ENCODE assay signal across 35 cellular contexts in genomic region chr9:35800530-35800929, GRCh38. TPM values are rescaled to one million over a fixed set of nuclear protein-coding genes. Genes with fewer than 3 reads are reported as not detected.
"Had no signal": no experiment of that assay in that cellular context is flagged by ENCODE, and none has a peak within 500 bp of the region (broad histone marks: within the 10 kb centered on the region; RNA-seq: fewer than 3 reads in every experiment).

No MANE protein-coding gene starts in this region.

- H3K4me1 ChIP-seq: colonic mucosa, pancreas had no signal

- H3K4me3 Mint-ChIP-seq: activated B cell treated with CpG ODN at 0.5 μM for 24 hours; activated CD8-positive, alpha-beta memory T cell treated with anti-CD3 and anti-CD28 coated beads, Interleukin-2, amount 10 ng/mL, durations not matched to agents 7 days and 5 days; activated CD8-positive, alpha-beta T cell treated with anti-CD3 and anti-CD28 coated beads, Interleukin-2, amount 10 ng/mL, durations not matched to agents 7 days and 5 days; activated naive CD4-positive, alpha-beta T cell treated with anti-CD3 and anti-CD28 coated beads, Interleukin-2, amount 10 ng/mL, durations not matched to agents 7 days and 5 days; activated naive CD8-positive, alpha-beta T cell treated with anti-CD3 and anti-CD28 coated beads, Interleukin-2, amount 10 ng/mL, durations not matched to agents 7 days and 5 days; brain; effector memory CD8-positive, alpha-beta T cell; nephron progenitor cell; stimulated activated naive CD8-positive, alpha-beta T cell treated with anti-CD3 and anti-CD28 coated beads, Interleukin-15, Interleukin-2, amounts not matched to agents 100 ng/mL and 50 ng/mL, for 24 hours; T-cell; T-helper 2 cell treated with Interferon-gamma antibody and Interleukin-4, amounts not matched to agents 5 μg/mL and 100 μg/mL, for 36 hours had no signal

- H3K9me3 Mint-ChIP-seq: activated B cell treated with CpG ODN at 0.5 μM for 24 hours; activated naive CD4-positive, alpha-beta T cell treated with anti-CD3 and anti-CD28 coated beads, Interleukin-2, amount 10 ng/mL, durations not matched to agents 7 days and 5 days; activated naive CD8-positive, alpha-beta T cell treated with anti-CD3 and anti-CD28 coated beads, Interleukin-2, amount 10 ng/mL, durations not matched to agents 7 days and 5 days; brain; effector memory CD8-positive, alpha-beta T cell; naive B cell; nephron progenitor cell; stimulated activated naive CD8-positive, alpha-beta T cell treated with anti-CD3 and anti-CD28 coated beads, Interleukin-15, Interleukin-2, amounts not matched to agents 100 ng/mL and 50 ng/mL, for 24 hours; T-cell; T-helper 2 cell treated with Interferon-gamma antibody and Interleukin-4, amounts not matched to agents 5 μg/mL and 100 μg/mL, for 36 hours had no signal

- H3K4me3 ChIP-seq: ascending aorta, cardiac muscle cell, colonic mucosa, dorsolateral prefrontal cortex, pancreas, psoas muscle, sigmoid colon, thoracic aorta, upper lobe of left lung had no signal

- H3K27ac Mint-ChIP-seq: activated B cell treated with CpG ODN at 0.5 μM for 24 hours; activated CD8-positive, alpha-beta memory T cell treated with anti-CD3 and anti-CD28 coated beads, Interleukin-2, amount 10 ng/mL, durations not matched to agents 7 days and 5 days; activated CD8-positive, alpha-beta T cell treated with anti-CD3 and anti-CD28 coated beads, Interleukin-2, amount 10 ng/mL, durations not matched to agents 7 days and 5 days; activated naive CD4-positive, alpha-beta T cell treated with anti-CD3 and anti-CD28 coated beads, Interleukin-2, amount 10 ng/mL, durations not matched to agents 7 days and 5 days; activated naive CD8-positive, alpha-beta T cell treated with anti-CD3 and anti-CD28 coated beads, Interleukin-2, amount 10 ng/mL, durations not matched to agents 7 days and 5 days; brain; stimulated activated naive CD8-positive, alpha-beta T cell treated with anti-CD3 and anti-CD28 coated beads, Interleukin-15, Interleukin-2, amounts not matched to agents 100 ng/mL and 50 ng/mL, for 24 hours; T-cell had no signal

- FAIRE-seq: keratinocyte, pancreas, small intestine had no signal

- ATAC-seq: activated CD8-positive, alpha-beta memory T cell treated with anti-CD3 and anti-CD28 coated beads, Interleukin-2, amount 10 ng/mL, durations not matched to agents 7 days and 5 days; activated CD8-positive, alpha-beta T cell treated with anti-CD3 and anti-CD28 coated beads, Interleukin-2, amount 10 ng/mL, durations not matched to agents 7 days and 5 days; effector memory CD8-positive, alpha-beta T cell; esophagus mucosa; left colon; pancreas; psoas muscle; T-cell had no signal

- H3K9me3 ChIP-seq: ascending aorta, colonic mucosa, pancreas, psoas muscle, sigmoid colon, thoracic aorta, upper lobe of left lung had no signal

- DNase-seq: activated B cell treated with CpG ODN at 0.5 μM for 24 hours; activated CD8-positive, alpha-beta memory T cell treated with anti-CD3 and anti-CD28 coated beads, Interleukin-2, amount 10 ng/mL, durations not matched to agents 7 days and 5 days; activated CD8-positive, alpha-beta T cell treated with anti-CD3 and anti-CD28 coated beads, Interleukin-2, amount 10 ng/mL, durations not matched to agents 7 days and 5 days; activated gamma-delta T cell; activated naive CD4-positive, alpha-beta T cell treated with anti-CD3 and anti-CD28 coated beads, Interleukin-2, amount 10 ng/mL, durations not matched to agents 7 days and 5 days; activated naive CD8-positive, alpha-beta T cell treated with anti-CD3 and anti-CD28 coated beads, Interleukin-2, amount 10 ng/mL, durations not matched to agents 7 days and 5 days; cerebellar nuclear complex; colonic mucosa; dorsolateral prefrontal cortex; effector memory CD8-positive, alpha-beta T cell; foreskin fibroblast; head of caudate nucleus; hippocampal formation; left colon; mammary epithelial cell; naive B cell; nephron progenitor cell; nucleus accumbens; pancreas; psoas muscle; sigmoid colon; small intestine; stimulated activated CD4-positive, alpha-beta T cell treated with anti-CD3 and anti-CD28 coated beads, Interleukin-1b, Interleukin-23, amount 100 ng/mL, for 48 hours; T-cell; upper lobe of left lung had no signal

- H3K27me3 Mint-ChIP-seq: activated B cell treated with CpG ODN at 0.5 μM for 24 hours; activated CD8-positive, alpha-beta memory T cell treated with anti-CD3 and anti-CD28 coated beads, Interleukin-2, amount 10 ng/mL, durations not matched to agents 7 days and 5 days; activated naive CD4-positive, alpha-beta T cell treated with anti-CD3 and anti-CD28 coated beads, Interleukin-2, amount 10 ng/mL, durations not matched to agents 7 days and 5 days; activated naive CD8-positive, alpha-beta T cell treated with anti-CD3 and anti-CD28 coated beads, Interleukin-2, amount 10 ng/mL, durations not matched to agents 7 days and 5 days; brain; effector memory CD8-positive, alpha-beta T cell; naive B cell; stimulated activated naive CD8-positive, alpha-beta T cell treated with anti-CD3 and anti-CD28 coated beads, Interleukin-15, Interleukin-2, amounts not matched to agents 100 ng/mL and 50 ng/mL, for 24 hours; T-cell had no signal

- H3K36me3 ChIP-seq: pancreas had no signal

- H3K27ac ChIP-seq: ascending aorta, cardiac muscle cell, colonic mucosa, dorsolateral prefrontal cortex, pancreas, psoas muscle, sigmoid colon, thoracic aorta, upper lobe of left lung had no signal

- H3K27me3 ChIP-seq: ascending aorta, cardiac muscle cell, colonic mucosa, dorsolateral prefrontal cortex, pancreas, sigmoid colon, upper lobe of left lung had no signal

- H3K4me1 Mint-ChIP-seq: activated B cell treated with CpG ODN at 0.5 μM for 24 hours, brain, naive B cell, T-cell had no signal

RNA-seq across cellular contexts. Expression of gene SPAG8, which starts 11.5 kb away (rescaled TPM):
- total RNA-seq: ascending aorta had no signal

RNA-seq across cellular contexts. Expression of gene FAM221B, which starts 28.0 kb away (rescaled TPM):
- total RNA-seq: activated B cell treated with CpG ODN at 0.5 μM for 24 hours; activated CD8-positive, alpha-beta memory T cell treated with anti-CD3 and anti-CD28 coated beads, Interleukin-2, amount 10 ng/mL, durations not matched to agents 7 days and 5 days; activated CD8-positive, alpha-beta T cell treated with anti-CD3 and anti-CD28 coated beads, Interleukin-2, amount 10 ng/mL, durations not matched to agents 7 days and 5 days; activated naive CD8-positive, alpha-beta T cell treated with anti-CD3 and anti-CD28 coated beads, Interleukin-2, amount 10 ng/mL, durations not matched to agents 7 days and 5 days; ascending aorta; cardiac muscle cell; esophagus mucosa; liver; mammary epithelial cell; pancreas; psoas muscle; sigmoid colon; subcutaneous adipose tissue; T-cell; thoracic aorta had no signal
- polyA plus RNA-seq: keratinocyte, mammary epithelial cell, psoas muscle, small intestine had no signal
